8 cellular contexts compared by ENCODE assay signal in the genomic region with DNA sequence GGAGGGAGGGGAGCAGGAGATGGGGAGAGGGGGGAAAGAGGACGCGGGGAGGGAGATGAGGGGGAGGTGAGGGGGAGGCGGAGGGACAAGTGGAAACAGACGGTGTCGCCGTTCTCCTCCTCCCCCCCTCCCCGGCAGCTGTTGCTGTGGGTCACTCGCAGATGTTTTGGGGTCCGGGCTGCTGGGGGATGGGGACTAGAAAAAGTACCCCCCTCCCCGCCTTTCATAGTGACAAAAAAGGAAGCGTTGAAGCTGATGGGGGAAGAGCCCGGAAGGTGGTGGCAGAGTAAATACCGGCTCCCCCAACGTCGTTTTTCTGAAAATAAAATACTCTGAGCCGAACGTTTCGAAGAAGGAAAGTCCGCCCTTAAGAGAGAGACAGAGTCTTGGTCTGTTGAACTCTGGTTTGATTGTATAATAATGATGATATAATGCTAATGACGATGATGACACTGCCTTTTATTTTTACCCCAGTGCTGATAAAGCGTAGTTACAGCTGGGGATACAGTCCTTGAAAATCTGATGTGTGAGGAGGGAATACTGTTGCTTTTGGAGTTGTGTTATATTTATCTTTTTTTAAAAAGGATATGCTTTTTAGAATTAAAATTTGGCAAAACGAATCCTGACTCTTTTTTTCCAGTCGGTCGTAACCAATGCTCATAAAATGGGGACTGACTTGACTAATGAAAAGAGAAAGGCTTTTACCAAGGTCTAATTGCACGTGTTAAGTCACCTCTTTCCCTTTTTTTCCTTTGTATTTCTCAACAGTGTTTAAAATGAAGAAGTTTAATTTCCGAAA. TPM values are rescaled to one million over a fixed set of nuclear protein-coding genes. Genes with fewer than 3 reads are reported as not detected.
A peak's percentile ranks its signal among the peaks of the same experiment; 100 is the strongest.
DNase-seq lines count a peak whose midpoint lies in the region; ATAC-seq and TF ChIP-seq lines count a peak whose summit lies in the region.

No MANE protein-coding gene starts in this region.

- peak; percentile 47 for DNase-seq in NCI-H1092 treated with DMSO at 0.1 percent for 48 hours (lab: John Stamatoyannopoulos, UW)
- no peak for DNase-seq in NCI-H1092 (lab: John Stamatoyannopoulos, UW)
- peak; percentile 42 for DNase-seq in NCI-H524 treated with DMSO at 0.1 percent for 48 hours (lab: John Stamatoyannopoulos, UW)
- DNase-seq in esophagus squamous epithelium (lab: John Stamatoyannopoulos, UW): no peak
- DNase-seq in sigmoid colon: no peak
- DNase-seq in 8988T: no peak
- no peak for DNase-seq in SIG-M5 (lab: John Stamatoyannopoulos, UW)

- 3 to 4% methylated on average over 21 to 26 of the region's 26 CpGs for WGBS in esophagus squamous epithelium, 2 donors
- 1 to 2% methylated on average over 25 of the region's 26 CpGs for WGBS in sigmoid colon, 2 donors

- ATAC-seq in HG02763 (IDR thresholded peaks at IDR 0.05; ENCODE audit: unreplicated experiment): no peak

- intact Hi-C loops in esophagus squamous epithelium (cut with DNase I): no loop called here
- intact Hi-C loops in sigmoid colon (cut with DNase I): loop anchor here (1.0 to 5.0 kb wide), 3 partner anchors 167 to 347 kb away; partner anchors contain the start of genes GTF2E1, NDUFB4 and RABL3

- TF ChIP-seq CTCF in esophagus squamous epithelium (IDR thresholded peaks at IDR 0.05) (no peak), sigmoid colon (IDR thresholded peaks at IDR 0.05) (no peak)

- H3K36me3 ChIP-seq in esophagus squamous epithelium (no peaks in the 10 kb centered on the region), sigmoid colon (no peaks in the 10 kb centered on the region)

- TF ChIP-seq EP300 in sigmoid colon (IDR thresholded peaks at IDR 0.05): no peak

- H3K4me3 ChIP-seq in esophagus squamous epithelium (peak overlapping the region; percentile 32 to 68 (median 44)), sigmoid colon (peak overlapping the region; percentile 55 to 64 (median 57))

- no peak for TF ChIP-seq POLR2A in esophagus squamous epithelium (IDR thresholded peaks at IDR 0.05)
- no peak for TF ChIP-seq POLR2A in sigmoid colon (IDR thresholded peaks at IDR 0.05)

- peaks cover 0 to 22% (median 11%) of the 10 kb centered on the region in 3 donors for H3K4me1 ChIP-seq in esophagus squamous epithelium
- H3K4me1 ChIP-seq in sigmoid colon: peaks cover 0 to 14% (median 11%) of the 10 kb centered on the region in 4 donors

- H3K27me3 ChIP-seq in esophagus squamous epithelium (peaks cover 0 to 58% (median 12%) of the 10 kb centered on the region in 4 donors), sigmoid colon (no peaks in the 10 kb centered on the region)

- no peak overlapping the region for H3K27ac ChIP-seq in esophagus squamous epithelium
- peak overlapping the region; percentile 29 to 81 (median 76) for H3K27ac ChIP-seq in sigmoid colon

- no peaks in the 10 kb centered on the region for H3K9me3 ChIP-seq in esophagus squamous epithelium
- no peaks in the 10 kb centered on the region for H3K9me3 ChIP-seq in sigmoid colon

RNA-seq across cellular contexts. Expression of gene STXBP5L, which starts 1.0 kb away (rescaled TPM):
- total RNA-seq in esophagus squamous epithelium: 1 to 10 TPM in 1 of 4 donors, under 1 TPM in 2, not detected in 1; 0.04 to 1.9 (median 0.18) TPM
- total RNA-seq in sigmoid colon: 10 to 100 TPM; 11.4 to 14.3 (median 12.8) TPM
- under 1 TPM in 2 of 3 donors, not detected in 1; under 0.01 to 0.23 TPM for polyA plus RNA-seq in sigmoid colon

Comparison
In these comparisons a context has a peak if more than half of its experiments do, and no peak if none do; other contexts are left out.
1. DNase-seq: peak in NCI-H1092 treated with DMSO at 0.1 percent for 48 hours (single experiment) and NCI-H524 treated with DMSO at 0.1 percent for 48 hours (single experiment); none in NCI-H1092 (single experiment), esophagus squamous epithelium (single experiment), sigmoid colon (single experiment), 8988T (single experiment) and SIG-M5 (single experiment).
2. H3K27ac ChIP-seq: peak in sigmoid colon (4 of 4); none in esophagus squamous epithelium (0 of 4).
3. RNA of gene STXBP5L, which starts 1.0 kb away (total RNA-seq): 11.4 to 14.3 TPM in sigmoid colon; 0.04 to 1.9 TPM in esophagus squamous epithelium; every median in the first group is over 4 times any median in the second.